27 cellular contexts compared by ENCODE assay signal in the genomic region with DNA sequence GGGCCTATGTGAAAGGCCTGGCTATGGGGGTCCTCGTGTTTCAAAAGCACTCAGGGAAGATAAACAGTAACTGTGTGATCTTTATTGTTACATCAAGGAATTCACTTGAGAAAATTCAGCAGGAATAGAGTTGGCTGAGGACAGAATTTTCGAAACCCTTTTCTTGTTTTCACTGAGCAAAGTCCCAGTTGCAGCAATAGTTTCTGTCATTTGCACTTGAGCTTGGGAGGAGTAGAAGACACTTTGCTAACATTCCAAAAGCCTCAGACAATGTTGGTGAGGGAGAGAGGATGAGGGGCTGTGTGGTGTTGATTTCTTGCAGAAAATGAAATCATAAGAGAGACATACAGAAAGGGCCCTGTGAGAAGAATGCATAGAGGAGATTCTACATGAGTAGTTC.
DNase-seq lines count a peak whose midpoint lies in the region; ATAC-seq, FAIRE-seq and TF ChIP-seq lines count a peak whose summit lies in the region.
"Had no signal": no experiment of that assay in that cellular context is flagged by ENCODE, and none has a peak within 500 bp of the region (broad histone marks: within the 10 kb centered on the region; RNA-seq: fewer than 3 reads in every experiment).

No MANE protein-coding gene starts in this region.

- H3K9ac ChIP-seq in keratinocyte (ENCODE audit: control insufficient read depth, extremely low read depth, insufficient read depth, low read length): no peak overlapping the region
- H3K9ac ChIP-seq in subcutaneous abdominal adipose tissue (ENCODE audit: low read length in 5 of 5): no peak overlapping the region
- H3K9ac ChIP-seq in smooth muscle cell (ENCODE audit: low read depth): no peak overlapping the region

- H3K27me3 Mint-ChIP-seq in HFFc6 (ENCODE audit: insufficient read depth) (no peaks in the 10 kb centered on the region), chondrocyte (ENCODE audit: low read depth) (no peaks in the 10 kb centered on the region)
- no peaks in the 10 kb centered on the region for H3K27me3 Mint-ChIP-seq in activated T-helper 17 cell treated with anti-CD3 and anti-CD28 coated beads, Interleukin-2, amount 50 U/mL, for 72 hours

- peak; percentile 32 for FAIRE-seq in keratinocyte (lab: Jason Lieb, UNC)
- FAIRE-seq: GM19239 had no signal

- H3K36me3 ChIP-seq in keratinocyte (ENCODE audit: control insufficient read depth in 2 of 2, extremely low read depth in 1 of 2, insufficient read depth in 2 of 2, low read length in 2 of 2): no peaks in the 10 kb centered on the region
- no peaks in the 10 kb centered on the region for H3K36me3 ChIP-seq in subcutaneous abdominal adipose tissue (ENCODE audit: control insufficient read depth in 5 of 5, insufficient read depth in 5 of 5, low read length in 5 of 5)
- H3K36me3 ChIP-seq in smooth muscle cell (ENCODE audit: low read depth): no peaks in the 10 kb centered on the region
- H3K36me3 ChIP-seq in heart left ventricle: no peaks in the 10 kb centered on the region
- H3K36me3 ChIP-seq: HAP-1 had no signal

- ATAC-seq in GM19397 (IDR thresholded peaks at IDR 0.05; ENCODE audit: unreplicated experiment) (no peak), heart left ventricle (no peak)
- no peak for ATAC-seq in activated T-helper 17 cell treated with anti-CD3 and anti-CD28 coated beads, Interleukin-2, amount 50 U/mL, for 72 hours (replicated peaks)
- ATAC-seq: Panc1 had no signal

- H3K9me1 ChIP-seq in keratinocyte (ENCODE audit: control insufficient read depth, extremely low read depth, insufficient read depth, low read length): no peaks in the 10 kb centered on the region

- H3K4me3 ChIP-seq in keratinocyte (ENCODE audit: control insufficient read depth in 2 of 3, extremely low read depth in 1 of 3, insufficient read depth in 2 of 3, low read depth in 1 of 3, low read length in 3 of 3) (no peak overlapping the region), subcutaneous abdominal adipose tissue (ENCODE audit: low read depth in 1 of 5, low read length in 5 of 5) (no peak overlapping the region), smooth muscle cell (no peak overlapping the region), heart left ventricle (no peak overlapping the region)
- H3K4me3 ChIP-seq: HAP-1 had no signal

- intact Hi-C loops in heart left ventricle (cut with DNase I): no loop called here

- no peak overlapping the region for H3K4me2 ChIP-seq in keratinocyte (ENCODE audit: control insufficient read depth, extremely low read depth, insufficient read depth, low read depth, low read length)
- H3K4me2 ChIP-seq in smooth muscle cell: no peak overlapping the region

- peaks cover 21% of the 10 kb centered on the region for H3K36me3 Mint-ChIP-seq in HFFc6 (ENCODE audit: low read depth)
- peaks cover 6% of the 10 kb centered on the region for H3K36me3 Mint-ChIP-seq in chondrocyte (ENCODE audit: low read depth)
- H3K36me3 Mint-ChIP-seq in activated T-helper 17 cell treated with anti-CD3 and anti-CD28 coated beads, Interleukin-2, amount 50 U/mL, for 72 hours (ENCODE audit: low read depth): no peaks in the 10 kb centered on the region

- H3K4me1 ChIP-seq in keratinocyte (ENCODE audit: control insufficient read depth, extremely low read depth, insufficient read depth, low read length): no peaks in the 10 kb centered on the region
- H3K4me1 ChIP-seq in subcutaneous abdominal adipose tissue (ENCODE audit: control insufficient read depth in 5 of 5, insufficient read depth in 5 of 5, low read length in 5 of 5): peaks cover 0 to 19% (median 12%) of the 10 kb centered on the region in 5 donors
- no peaks in the 10 kb centered on the region for H3K4me1 ChIP-seq in smooth muscle cell (ENCODE audit: low read depth)
- H3K4me1 ChIP-seq in heart left ventricle: peaks cover 0 to 4% (median 0%) of the 10 kb centered on the region in 12 donors
- H3K4me1 ChIP-seq: HAP-1 had no signal

- no peaks in the 10 kb centered on the region for H3K27me3 ChIP-seq in keratinocyte (ENCODE audit: control insufficient read depth, extremely low read depth, insufficient read depth, low read length)
- no peaks in the 10 kb centered on the region for H3K27me3 ChIP-seq in subcutaneous abdominal adipose tissue (ENCODE audit: control insufficient read depth in 5 of 5, insufficient read depth in 4 of 5, low read length in 5 of 5)
- H3K27me3 ChIP-seq in smooth muscle cell (ENCODE audit: low read depth): no peaks in the 10 kb centered on the region
- H3K27me3 ChIP-seq in heart left ventricle: no peaks in the 10 kb centered on the region

- TF ChIP-seq CTCF in HFFc6 (IDR thresholded peaks at IDR 0.05) (no peak), chondrocyte (IDR thresholded peaks at IDR 0.05) (no peak), keratinocyte (optimal IDR thresholded peaks at IDR 0.05 in 1 of 3, IDR thresholded peaks at IDR 0.05 in 1 of 3, conservative IDR thresholded peaks at IDR 0.05 in 1 of 3; ENCODE audit: extremely low read depth in 1 of 3, insufficient read depth in 2 of 3, low read length in 3 of 3) (no peak), smooth muscle cell (IDR thresholded peaks at IDR 0.05; ENCODE audit: borderline replicate concordance, insufficient read depth, poor library complexity, severe bottlenecking) (no peak), heart left ventricle (IDR thresholded peaks at IDR 0.05) (no peak)

- H3K79me2 ChIP-seq in keratinocyte (ENCODE audit: control insufficient read depth, insufficient read depth, low read length): no peaks in the 10 kb centered on the region
- H3K79me2 ChIP-seq in smooth muscle cell (ENCODE audit: low read depth): no peaks in the 10 kb centered on the region

- H3K4me1 Mint-ChIP-seq in HFFc6 (ENCODE audit: low read depth): peaks cover 62% of the 10 kb centered on the region
- peaks cover 42% of the 10 kb centered on the region for H3K4me1 Mint-ChIP-seq in chondrocyte (ENCODE audit: low read depth)
- H3K4me1 Mint-ChIP-seq in activated T-helper 17 cell treated with anti-CD3 and anti-CD28 coated beads, Interleukin-2, amount 50 U/mL, for 72 hours: no peaks in the 10 kb centered on the region

- H2AFZ ChIP-seq in keratinocyte (ENCODE audit: control insufficient read depth, low read length) (no peak overlapping the region), smooth muscle cell (ENCODE audit: low read depth) (no peak overlapping the region)

- no peak for TF ChIP-seq POLR2A in heart left ventricle (IDR thresholded peaks at IDR 0.05)

- dilution Hi-C loops in keratinocyte (cut with MboI; ENCODE audit: extremely low pct_ligation_motif_present, low sequenced_read_pairs): no loop called here

- WGBS in smooth muscle cell (ENCODE audit: low lambda C conversion rate): 63% methylated on average over 2 of the region's 2 CpGs
- WGBS in heart left ventricle, 4 donors: 45 to 70% (median 63%) methylated on average over 2 of the region's 2 CpGs

- DNase-seq in HFFc6 (no peak), chondrocyte (ENCODE audit: low spot score) (no peak), keratinocyte (ENCODE audit: low read depth, low spot score) (no peak), smooth muscle cell (lab: John Stamatoyannopoulos, UW; ENCODE audit: unreplicated experiment) (no peak), heart left ventricle (no peak)
- DNase-seq: Calu3, DMS153, DND-41, GOT3, Karpas-422, NCI-H1092, NCI-H1417 treated with DMSO at 0.1 percent for 48 hours, NCI-H187, NCI-H2081 treated with DMSO at 0.1 percent for 48 hours, NCI-H2171, NCI-H226, NCI-H510A, NCI-H69, SHP77 had no signal

- H3K4me3 Mint-ChIP-seq in HFFc6: no peak overlapping the region
- no peak overlapping the region for H3K4me3 Mint-ChIP-seq in chondrocyte (ENCODE audit: unreplicated experiment)
- no peak overlapping the region for H3K4me3 Mint-ChIP-seq in activated T-helper 17 cell treated with anti-CD3 and anti-CD28 coated beads, Interleukin-2, amount 50 U/mL, for 72 hours

- H3K27ac ChIP-seq in keratinocyte (ENCODE audit: control insufficient read depth, insufficient read depth, low read length) (no peak overlapping the region), subcutaneous abdominal adipose tissue (ENCODE audit: low read depth, low read length) (peak overlapping the region; percentile 51), smooth muscle cell (ENCODE audit: low read depth) (no peak overlapping the region), heart left ventricle (no peak overlapping the region)
- H3K27ac ChIP-seq: HL-60, RWPE1 had no signal

- no peaks in the 10 kb centered on the region for H3K9me3 ChIP-seq in keratinocyte (ENCODE audit: control insufficient read depth, low read depth, low read length)
- peaks cover 0 to 13% (median 3%) of the 10 kb centered on the region in 5 donors for H3K9me3 ChIP-seq in subcutaneous abdominal adipose tissue (ENCODE audit: control insufficient read depth in 5 of 5, low read length in 5 of 5)
- H3K9me3 ChIP-seq in smooth muscle cell (replicated peaks; ENCODE audit: low read depth): peaks cover 4% of the 10 kb centered on the region
- H3K9me3 ChIP-seq in heart left ventricle: peaks cover 0 to 14% (median 2%) of the 10 kb centered on the region in 12 donors
- H3K9me3 ChIP-seq: HAP-1 had no signal

- no peaks in the 10 kb centered on the region for H3F3A ChIP-seq in smooth muscle cell (ENCODE audit: low read depth)

- H3K9me3 Mint-ChIP-seq in HFFc6 (peaks cover 21% of the 10 kb centered on the region), chondrocyte (ENCODE audit: low read depth) (peaks cover 36% of the 10 kb centered on the region)
- peaks cover 4% of the 10 kb centered on the region for H3K9me3 Mint-ChIP-seq in activated T-helper 17 cell treated with anti-CD3 and anti-CD28 coated beads, Interleukin-2, amount 50 U/mL, for 72 hours

- H3K27ac Mint-ChIP-seq in HFFc6: peak overlapping the region; percentile 51
- H3K27ac Mint-ChIP-seq in chondrocyte (ENCODE audit: unreplicated experiment): peak overlapping the region; percentile 78
- H3K27ac Mint-ChIP-seq in activated T-helper 17 cell treated with anti-CD3 and anti-CD28 coated beads, Interleukin-2, amount 50 U/mL, for 72 hours: no peak overlapping the region

- H4K20me1 ChIP-seq in keratinocyte (ENCODE audit: control insufficient read depth, extremely low read depth, insufficient read depth, low read length): no peaks in the 10 kb centered on the region
- H4K20me1 ChIP-seq in smooth muscle cell (ENCODE audit: low read depth): no peaks in the 10 kb centered on the region
